1 cellular context compared by ENCODE assay signal in the genomic region with DNA sequence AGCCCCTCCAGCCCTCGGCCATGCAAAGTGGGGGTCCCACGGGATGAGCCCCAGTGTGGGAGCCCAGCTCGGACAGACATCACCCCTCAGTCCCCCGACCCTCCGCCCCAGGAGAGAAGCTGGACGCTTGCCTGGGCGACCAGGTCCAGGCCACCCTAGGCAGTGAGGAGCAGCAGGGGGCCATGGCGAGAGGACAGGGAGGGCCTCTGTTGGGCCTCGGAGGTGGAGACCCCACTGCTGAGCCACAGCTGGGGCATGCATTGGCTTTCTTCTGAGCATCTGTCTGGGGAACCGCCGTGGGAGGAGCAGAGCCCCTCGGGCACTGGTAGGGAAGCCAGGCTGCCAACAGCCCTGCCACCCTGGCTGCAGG.
TF ChIP-seq lines count a peak whose summit lies in the region.

No MANE protein-coding gene starts in this region.

TF ChIP-seq in H1, 55 proteins besides CTCF, POLR2A, EP300 and RAD21:
- TF ChIP-seq NRF1 (IDR thresholded peaks at IDR 0.05; ENCODE audit: low read depth, low read length) (no peak), POLR2AphosphoS5 (IDR thresholded peaks at IDR 0.05; ENCODE audit: low read depth, low read length) (no peak), TAF7 (optimal IDR thresholded peaks at IDR 0.05; ENCODE audit: borderline replicate concordance, low read depth, low read length) (no peak), PHF8 (conservative IDR thresholded peaks at IDR 0.05; ENCODE audit: low read depth, low read length) (no peak), CBX5 (IDR thresholded peaks at IDR 0.05; ENCODE audit: low read depth, low read length) (no peak), JUND (IDR thresholded peaks at IDR 0.05; ENCODE audit: low read length) (no peak), SAP30 (IDR thresholded peaks at IDR 0.05; ENCODE audit: insufficient read depth, insufficient replicate concordance, low read length) (no peak), BRCA1 (IDR thresholded peaks at IDR 0.05; ENCODE audit: low read depth, low read length) (no peak), RXRA (IDR thresholded peaks at IDR 0.05; ENCODE audit: insufficient read depth, low read depth, low read length) (no peak), BACH1 (IDR thresholded peaks at IDR 0.05; ENCODE audit: low read length) (no peak), GTF2F1 (IDR thresholded peaks at IDR 0.05; ENCODE audit: borderline replicate concordance, low read depth, low read length) (no peak), SP1 (IDR thresholded peaks at IDR 0.05; ENCODE audit: low read depth, low read length) (no peak), SP2 (IDR thresholded peaks at IDR 0.05; ENCODE audit: low read length) (no peak), CEBPB (IDR thresholded peaks at IDR 0.05; ENCODE audit: low read depth, low read length) (no peak), JUN (IDR thresholded peaks at IDR 0.05; ENCODE audit: low read depth, low read length) (no peak), HDAC6 (IDR thresholded peaks at IDR 0.05; ENCODE audit: low read depth, low read length) (no peak), GABPA (IDR thresholded peaks at IDR 0.05; ENCODE audit: borderline replicate concordance, insufficient read depth, low read length) (no peak), HDAC2 (IDR thresholded peaks at IDR 0.05; ENCODE audit: borderline replicate concordance in 1 of 2, low read depth in 2 of 2, low read length in 2 of 2) (no peak)
- TF ChIP-seq, protein P1, sequence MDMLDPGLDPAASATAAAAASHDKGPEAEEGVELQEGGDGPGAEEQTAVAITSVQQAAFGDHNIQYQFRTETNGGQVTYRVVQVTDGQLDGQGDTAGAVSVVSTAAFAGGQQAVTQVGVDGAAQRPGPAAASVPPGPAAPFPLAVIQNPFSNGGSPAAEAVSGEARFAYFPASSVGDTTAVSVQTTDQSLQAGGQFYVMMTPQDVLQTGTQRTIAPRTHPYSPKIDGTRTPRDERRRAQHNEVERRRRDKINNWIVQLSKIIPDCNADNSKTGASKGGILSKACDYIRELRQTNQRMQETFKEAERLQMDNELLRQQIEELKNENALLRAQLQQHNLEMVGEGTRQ (IDR thresholded peaks at IDR 0.05; ENCODE audit: low read length): no peak
- TF ChIP-seq, protein P2, sequence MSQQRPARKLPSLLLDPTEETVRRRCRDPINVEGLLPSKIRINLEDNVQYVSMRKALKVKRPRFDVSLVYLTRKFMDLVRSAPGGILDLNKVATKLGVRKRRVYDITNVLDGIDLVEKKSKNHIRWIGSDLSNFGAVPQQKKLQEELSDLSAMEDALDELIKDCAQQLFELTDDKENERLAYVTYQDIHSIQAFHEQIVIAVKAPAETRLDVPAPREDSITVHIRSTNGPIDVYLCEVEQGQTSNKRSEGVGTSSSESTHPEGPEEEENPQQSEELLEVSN (IDR thresholded peaks at IDR 0.05): no peak
